Comparison of ENCODE assay signal across 10 cellular contexts in the genomic region with DNA sequence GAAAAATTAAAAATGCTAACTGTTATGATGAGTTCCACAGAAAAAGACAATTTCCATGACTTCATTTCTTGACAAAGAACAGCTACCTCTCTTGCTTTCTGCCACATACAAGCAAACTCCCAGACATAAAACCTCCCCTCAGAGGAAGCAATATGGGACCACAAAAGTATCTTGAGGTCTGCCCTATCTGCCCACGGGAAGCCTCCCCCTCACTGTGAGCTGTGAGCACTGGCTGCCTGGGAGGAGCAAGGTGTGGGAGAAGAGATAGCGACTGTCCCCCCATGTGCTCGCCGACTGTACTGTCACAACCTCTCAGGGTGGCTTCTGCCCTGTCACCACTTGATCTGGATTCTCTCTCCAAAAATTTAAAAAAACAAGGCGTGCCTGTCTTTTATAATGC.
DNase-seq lines count a peak whose midpoint lies in the region; ATAC-seq and TF ChIP-seq lines count a peak whose summit lies in the region.
"Had no signal": no experiment of that assay in that cellular context is flagged by ENCODE, and none has a peak within 500 bp of the region (broad histone marks: within the 10 kb centered on the region; RNA-seq: fewer than 3 reads in every experiment).

No MANE protein-coding gene starts in this region.

- no peak overlapping the region for H3K4me2 ChIP-seq in DND-41 (ENCODE audit: insufficient read depth, low read length)

- H2AFZ ChIP-seq in DND-41 (ENCODE audit: low read depth, low read length): no peak overlapping the region

- DNase-seq in DND-41 (peak; percentile 5), UCSD-AML1 (lab: John Stamatoyannopoulos, UW; ENCODE audit: unreplicated experiment) (peak; percentile 25), globus pallidus (ENCODE audit: low spot score) (no peak), HCEC 1CT (no peak)
- DNase-seq in activated naive CD8-positive, alpha-beta T cell treated with anti-CD3 and anti-CD28 coated beads, Interleukin-2, amount 50 U/mL, for 16 hours (ENCODE audit: low read depth, low spot score): peak; percentile 25
- peak; percentile 62 for DNase-seq in stimulated activated CD4-positive, alpha-beta T cell treated with anti-CD3 and anti-CD28 coated beads, Interleukin-1b, Interleukin-23, amount 100 ng/mL, for 48 hours
- DNase-seq: NCI-H1048 had no signal

- H3K79me2 ChIP-seq in DND-41 (ENCODE audit: insufficient read depth, low read length): no peaks in the 10 kb centered on the region

- TF ChIP-seq CTCF in DND-41 (IDR thresholded peaks at IDR 0.05; ENCODE audit: borderline replicate concordance, extremely low read depth, low read length, poor library complexity, severe bottlenecking): no peak

- no peak overlapping the region for H3K9ac ChIP-seq in DND-41 (ENCODE audit: low read depth, low read length)

- no peaks in the 10 kb centered on the region for H4K20me1 ChIP-seq in DND-41 (ENCODE audit: insufficient read depth, low read length)

- H3K27ac ChIP-seq in DND-41 (ENCODE audit: low read length): no peak overlapping the region

- peak; percentile 71 for ATAC-seq in DND-41 (ENCODE audit: insufficient read depth, low read depth)
- ATAC-seq in HG02610 (IDR thresholded peaks at IDR 0.05; ENCODE audit: unreplicated experiment): no peak
- ATAC-seq in GM21390 (IDR thresholded peaks at IDR 0.05; ENCODE audit: unreplicated experiment): no peak
- ATAC-seq: natural killer cell treated with Interleukin-12 subunit alpha and Interleukin-12 subunit beta and Interleukin-15 and Interleukin-18, amount 100 ng/mL, for 72 hours had no signal

- no peaks in the 10 kb centered on the region for H3K4me1 ChIP-seq in DND-41 (ENCODE audit: insufficient read depth, low read length)

- no peak overlapping the region for H3K4me3 ChIP-seq in DND-41 (ENCODE audit: low read depth in 1 of 2, low read length in 2 of 2)

- H3K36me3 ChIP-seq in DND-41 (ENCODE audit: insufficient read depth, low read length): no peaks in the 10 kb centered on the region

- no peaks in the 10 kb centered on the region for H3K27me3 ChIP-seq in DND-41 (ENCODE audit: insufficient read depth, low read length, poor library complexity)

- no peaks in the 10 kb centered on the region for H3K9me3 ChIP-seq in DND-41 (ENCODE audit: insufficient read depth, low read length, severe bottlenecking)

Comparison
In these comparisons a context has a peak if more than half of its experiments do, and no peak if none do; other contexts are left out.
1. DNase-seq: peak in DND-41 (single experiment), UCSD-AML1 (single experiment), activated naive CD8-positive, alpha-beta T cell treated with anti-CD3 and anti-CD28 coated beads, Interleukin-2, amount 50 U/mL, for 16 hours (single experiment) and stimulated activated CD4-positive, alpha-beta T cell treated with anti-CD3 and anti-CD28 coated beads, Interleukin-1b, Interleukin-23, amount 100 ng/mL, for 48 hours (single experiment); none in globus pallidus (single experiment) and HCEC 1CT (single experiment).